9 cellular contexts compared by ENCODE assay signal in the genomic region with DNA sequence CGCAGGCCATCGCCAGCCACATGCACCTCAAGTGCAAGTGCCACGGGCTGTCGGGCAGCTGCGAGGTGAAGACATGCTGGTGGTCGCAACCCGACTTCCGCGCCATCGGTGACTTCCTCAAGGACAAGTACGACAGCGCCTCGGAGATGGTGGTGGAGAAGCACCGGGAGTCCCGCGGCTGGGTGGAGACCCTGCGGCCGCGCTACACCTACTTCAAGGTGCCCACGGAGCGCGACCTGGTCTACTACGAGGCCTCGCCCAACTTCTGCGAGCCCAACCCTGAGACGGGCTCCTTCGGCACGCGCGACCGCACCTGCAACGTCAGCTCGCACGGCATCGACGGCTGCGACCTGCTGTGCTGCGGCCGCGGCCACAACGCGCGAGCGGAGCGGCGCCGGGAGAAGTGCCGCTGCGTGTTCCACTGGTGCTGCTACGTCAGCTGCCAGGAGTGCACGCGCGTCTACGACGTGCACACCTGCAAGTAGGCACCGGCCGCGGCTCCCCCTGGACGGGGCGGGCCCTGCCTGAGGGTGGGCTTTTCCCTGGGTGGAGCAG. TPM values are rescaled to one million over a fixed set of nuclear protein-coding genes. Genes with fewer than 3 reads are reported as not detected.
A peak's percentile ranks its signal among the peaks of the same experiment; 100 is the strongest.
DNase-seq lines count a peak whose midpoint lies in the region; ATAC-seq and TF ChIP-seq lines count a peak whose summit lies in the region.
"Had no signal": no experiment of that assay in that cellular context is flagged by ENCODE, and none has a peak within 500 bp of the region (broad histone marks: within the 10 kb centered on the region; RNA-seq: fewer than 3 reads in every experiment).

No MANE protein-coding gene starts in this region.

- POLR2A ChIA-PET in MCF 10A (lab: Yijun Ruan, JAX), result interaction anchor here (0.8 kb wide), 1 partner anchor 14 kb away, joined by 3 read pairs; no protein-coding TSS in a partner anchor

- peaks cover 5 to 55% of the 10 kb centered on the region in 2 donors for H3K27me3 ChIP-seq in breast epithelium
- H3K27me3 ChIP-seq in lung (ENCODE audit: control insufficient read depth, insufficient read depth), result peaks cover 5% of the 10 kb centered on the region
- peaks cover 9% of the 10 kb centered on the region for H3K27me3 ChIP-seq in vagina

- TF ChIP-seq CTCF in breast epithelium (IDR thresholded peaks at IDR 0.05) (no peak), MCF 10A (IDR thresholded peaks at IDR 0.05; ENCODE audit: unreplicated experiment) (no peak), lung (IDR thresholded peaks at IDR 0.05; ENCODE audit: control extremely low read depth, extremely low read depth) (no peak), vagina (IDR thresholded peaks at IDR 0.05) (no peak), GM13977 (IDR thresholded peaks at IDR 0.05; ENCODE audit: extremely low read depth, insufficient read depth, missing control alignments) (no peak)

- in situ Hi-C loops in GM13977 (cut with MboI; ENCODE audit: low pct_unique_long_range_greater_than_20kb, low sequenced_read_pairs, unreplicated experiment), result no loop called here

- no peak overlapping the region for H3K27ac Mint-ChIP-seq in MCF 10A (ENCODE audit: low read depth, unreplicated experiment)
- H3K27ac Mint-ChIP-seq in activated naive CD4-positive, alpha-beta T cell treated with anti-CD3 and anti-CD28 coated beads, Interleukin-2, amount 10 ng/mL, durations not matched to agents 7 days and 5 days, result no peak overlapping the region

- H3K27ac ChIP-seq in breast epithelium, result no peak overlapping the region
- H3K27ac ChIP-seq in lung (ENCODE audit: low read depth in 1 of 2, low read length in 1 of 2), result no peak overlapping the region
- no peak overlapping the region for H3K27ac ChIP-seq in vagina
- H3K27ac ChIP-seq: C4-2B had no signal

- peaks cover 39% of the 10 kb centered on the region for H3K27me3 Mint-ChIP-seq in MCF 10A (ENCODE audit: insufficient read depth, unreplicated experiment)
- H3K27me3 Mint-ChIP-seq in activated naive CD4-positive, alpha-beta T cell treated with anti-CD3 and anti-CD28 coated beads, Interleukin-2, amount 10 ng/mL, durations not matched to agents 7 days and 5 days, result peaks cover 89% of the 10 kb centered on the region

- intact Hi-C loops in breast epithelium (cut with DNase I; ENCODE audit: low total_unique reads), result no loop called here
- intact Hi-C loops in MCF 10A (cut with micrococcal nuclease), result no loop called here
- intact Hi-C loops in vagina (cut with DNase I), result no loop called here

- no peak for TF ChIP-seq POLR2A in breast epithelium (IDR thresholded peaks at IDR 0.05)
- TF ChIP-seq POLR2A in vagina (IDR thresholded peaks at IDR 0.05), result no peak

- H3K4me1 ChIP-seq in breast epithelium, result no peaks in the 10 kb centered on the region
- peaks cover 0 to 9% of the 10 kb centered on the region in 2 donors for H3K4me1 ChIP-seq in lung (ENCODE audit: control insufficient read depth in 2 of 2, insufficient read depth in 2 of 2, low read length in 2 of 2)
- H3K4me1 ChIP-seq in vagina, result peaks cover 18% of the 10 kb centered on the region

- H3K4me3 ChIP-seq in breast epithelium (peak overlapping the region in 2 of 3 donors; percentile 53 to 61), lung (peak overlapping the region; percentile 5), vagina (peak overlapping the region; percentile 15 to 33)

- no TSS peak for BruUV-seq in MCF 10A (replicated peaks; lab: Mats Ljungman, UMichigan)

- H3K36me3 ChIP-seq in breast epithelium (no peaks in the 10 kb centered on the region), lung (ENCODE audit: control insufficient read depth in 2 of 2, insufficient read depth in 2 of 2, low read length in 2 of 2) (no peaks in the 10 kb centered on the region), vagina (no peaks in the 10 kb centered on the region)

- no peaks in the 10 kb centered on the region for H3K4me1 Mint-ChIP-seq in MCF 10A (ENCODE audit: insufficient read depth, unreplicated experiment)
- H3K4me1 Mint-ChIP-seq in activated naive CD4-positive, alpha-beta T cell treated with anti-CD3 and anti-CD28 coated beads, Interleukin-2, amount 10 ng/mL, durations not matched to agents 7 days and 5 days, result peaks cover 4% of the 10 kb centered on the region

- peaks cover 6% of the 10 kb centered on the region for H3K36me3 Mint-ChIP-seq in MCF 10A (ENCODE audit: insufficient read depth, unreplicated experiment)
- no peaks in the 10 kb centered on the region for H3K36me3 Mint-ChIP-seq in activated naive CD4-positive, alpha-beta T cell treated with anti-CD3 and anti-CD28 coated beads, Interleukin-2, amount 10 ng/mL, durations not matched to agents 7 days and 5 days

- DNase-seq in breast epithelium (ENCODE audit: low spot score in 2 of 2) (peak in 1 of 2 donors; percentile 51), MCF 10A (ENCODE audit: unreplicated experiment) (no peak), lung (ENCODE audit: low spot score) (no peak), vagina (ENCODE audit: extremely low spot score in 2 of 2) (no peak), GM13977 (ENCODE audit: low spot score) (no peak), dedifferentiated amniotic fluid mesenchymal stem cell (ENCODE audit: extremely low spot score) (no peak)
- DNase-seq in activated naive CD4-positive, alpha-beta T cell treated with anti-CD3 and anti-CD28 coated beads, Interleukin-2, amount 10 ng/mL, durations not matched to agents 7 days and 5 days, result peak; percentile 68

- no peak overlapping the region for H3K4me3 Mint-ChIP-seq in MCF 10A (ENCODE audit: unreplicated experiment)
- H3K4me3 Mint-ChIP-seq in activated naive CD4-positive, alpha-beta T cell treated with anti-CD3 and anti-CD28 coated beads, Interleukin-2, amount 10 ng/mL, durations not matched to agents 7 days and 5 days, result no peak overlapping the region

- no peaks in the 10 kb centered on the region for H3K9me3 ChIP-seq in breast epithelium
- peaks cover 0 to 7% of the 10 kb centered on the region in 2 donors for H3K9me3 ChIP-seq in lung (ENCODE audit: control insufficient read depth in 2 of 2, insufficient read depth in 1 of 2, low read length in 1 of 2)
- no peaks in the 10 kb centered on the region for H3K9me3 ChIP-seq in vagina

- peak; percentile 9 for ATAC-seq in lung (ENCODE audit: insufficient read depth, low FRiP score)
- no peak for ATAC-seq in GM21825 (IDR thresholded peaks at IDR 0.05; ENCODE audit: unreplicated experiment)

- CTCF ChIA-PET in MCF 10A (lab: Yijun Ruan, JAX), result interaction anchor here (1.2 kb wide), 1 partner anchor 15 kb away, joined by 3 read pairs; no protein-coding TSS in a partner anchor
- CTCF ChIA-PET in activated naive CD4-positive, alpha-beta T cell treated with anti-CD3 and anti-CD28 coated beads, Interleukin-2, amount 10 ng/mL, durations not matched to agents 7 days and 5 days (lab: Charles Lee), result no interaction called here

- no peaks in the 10 kb centered on the region for H3K9me3 Mint-ChIP-seq in MCF 10A (ENCODE audit: unreplicated experiment)
- H3K9me3 Mint-ChIP-seq in activated naive CD4-positive, alpha-beta T cell treated with anti-CD3 and anti-CD28 coated beads, Interleukin-2, amount 10 ng/mL, durations not matched to agents 7 days and 5 days, result no peaks in the 10 kb centered on the region

- WGBS in lung, 2 donors, result 8 to 9% methylated on average over 58 to 60 of the region's 60 CpGs

RNA-seq across cellular contexts. Expression of gene ARF1, which starts 23.4 kb away (rescaled TPM):
- total RNA-seq in breast epithelium (100 to 1,000 TPM; 263 to 295 (median 292) TPM), MCF 10A (2022) (870 and 1,140 TPM in 2 replicates), lung (100 to 1,000 TPM; 226 to 500 TPM), vagina (295 TPM)
- 100 to 1,000 TPM; 379 to 713 TPM for polyA plus RNA-seq in lung

RNA-seq across cellular contexts. Expression of gene C1orf35, which starts 44.1 kb away (rescaled TPM):
- total RNA-seq in breast epithelium, result 10 to 100 TPM; 11.5 to 17.0 (median 15.7) TPM
- 48.9 and 49.2 TPM in 2 replicates for total RNA-seq in MCF 10A (2022)
- 10 to 100 TPM in 1 of 2 donors, 1 to 10 TPM in 1; 9.1 to 16.3 TPM for total RNA-seq in lung
- polyA plus RNA-seq in lung, result 10 to 100 TPM; 13.7 to 19.9 TPM
- total RNA-seq in vagina, result 14.7 TPM

RNA-seq across cellular contexts. Expression of gene MRPL55, which starts 50.0 kb away (rescaled TPM):
- total RNA-seq in breast epithelium, result 100 to 1,000 TPM in 2 of 3 donors, 10 to 100 TPM in 1; 76.4 to 108 (median 102) TPM
- 85.4 and 111 TPM in 2 replicates for total RNA-seq in MCF 10A (2022)
- 10 to 100 TPM; 44.4 to 60.0 TPM for total RNA-seq in lung
- 100 to 1,000 TPM in 1 of 2 donors, 10 to 100 TPM in 1; 86.6 to 137 TPM for polyA plus RNA-seq in lung
- 73.7 TPM for total RNA-seq in vagina

RNA-seq across cellular contexts. Expression of gene WNT3A, which starts 52.3 kb away (rescaled TPM):
- total RNA-seq in breast epithelium, result under 1 TPM in 1 of 3 donors, not detected in 2; 0.29 TPM
- total RNA-seq in MCF 10A (2022), result 0.10 TPM in 1 of 2 replicates, not detected in the other
- 1 to 10 TPM in 1 of 2 donors, under 1 TPM in 1; 0.09 to 3.1 TPM for total RNA-seq in lung
- 1 to 10 TPM; 1.6 to 2.2 TPM for polyA plus RNA-seq in lung
- total RNA-seq in vagina, result not detected

Comparison
In these comparisons a context has a peak if more than half of its experiments do, and no peak if none do; other contexts are left out.
1. H3K4me3 ChIP-seq: peak in every context shown above with its lines; median percentile 57 in breast epithelium; 24 in vagina; 5 in lung.